Comparison of ENCODE assay signal across 1 cellular context in the genomic region with DNA sequence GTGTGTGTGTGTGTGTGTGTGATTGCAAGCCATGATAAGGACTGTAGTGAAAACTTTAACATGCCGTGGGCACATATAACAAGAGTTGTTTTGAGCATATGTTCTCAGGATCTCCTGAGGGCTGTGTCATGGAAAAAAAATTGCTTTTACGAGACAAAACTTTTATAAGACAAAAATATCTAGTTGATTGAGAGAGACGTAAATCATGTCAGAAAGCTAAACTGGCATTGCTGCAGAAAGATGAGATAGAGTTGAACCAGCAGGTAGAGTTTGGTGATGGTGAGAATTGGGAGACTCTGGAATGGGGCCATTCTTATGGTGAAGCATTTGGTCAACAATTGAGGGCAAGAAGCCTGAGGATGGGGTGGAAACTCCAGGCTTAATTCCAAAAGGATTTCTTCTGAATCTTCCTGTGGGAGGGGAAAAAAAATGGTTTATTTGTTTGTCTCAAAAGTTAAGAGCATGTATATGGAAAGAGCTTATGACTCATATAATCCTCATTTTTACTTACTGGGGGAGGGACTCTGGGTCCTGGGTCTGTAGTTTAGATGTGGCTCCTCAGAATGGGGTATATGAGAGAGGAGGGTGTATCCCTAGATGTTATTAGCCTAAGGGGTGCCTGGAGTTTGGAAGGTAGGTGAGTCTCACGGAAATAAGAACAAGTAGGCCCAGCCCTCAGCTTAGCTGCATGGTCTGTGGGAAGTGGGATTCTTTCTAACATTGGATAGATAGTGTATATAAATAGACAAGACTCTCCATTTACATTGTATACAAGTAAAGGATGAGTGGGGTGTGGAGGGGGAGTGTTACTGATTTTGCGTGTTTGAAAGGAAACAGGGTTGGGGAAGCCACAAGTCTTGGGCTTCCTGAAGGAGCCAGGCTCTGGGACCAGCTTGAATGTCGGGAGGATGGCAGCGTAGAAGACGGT.
TF ChIP-seq lines count a peak whose summit lies in the region.

No MANE protein-coding gene starts in this region.

TF ChIP-seq in WTC11, 78 proteins besides CTCF, POLR2A, EP300 and RAD21 (continued from another document):
- TF ChIP-seq GABPB1 (CRISPR knock-in tag; IDR thresholded peaks at IDR 0.05): no peak
- TF ChIP-seq TEAD4 (CRISPR knock-in tag; IDR thresholded peaks at IDR 0.05): no peak
- no peak for TF ChIP-seq CDX4 (CRISPR knock-in tag; IDR thresholded peaks at IDR 0.05; ENCODE audit: borderline replicate concordance)
- no peak for TF ChIP-seq KAT7 (CRISPR knock-in tag; IDR thresholded peaks at IDR 0.05; ENCODE audit: borderline replicate concordance)
- TF ChIP-seq, protein P1, sequence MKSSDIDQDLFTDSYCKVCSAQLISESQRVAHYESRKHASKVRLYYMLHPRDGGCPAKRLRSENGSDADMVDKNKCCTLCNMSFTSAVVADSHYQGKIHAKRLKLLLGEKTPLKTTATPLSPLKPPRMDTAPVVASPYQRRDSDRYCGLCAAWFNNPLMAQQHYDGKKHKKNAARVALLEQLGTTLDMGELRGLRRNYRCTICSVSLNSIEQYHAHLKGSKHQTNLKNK (CRISPR knock-in tag; IDR thresholded peaks at IDR 0.05): no peak
- no peak for TF ChIP-seq ZNF671 (CRISPR knock-in tag; IDR thresholded peaks at IDR 0.05)
- TF ChIP-seq ZNF232 (CRISPR knock-in tag; IDR thresholded peaks at IDR 0.05): no peak
- no peak for TF ChIP-seq ESRRA (CRISPR knock-in tag; IDR thresholded peaks at IDR 0.05; ENCODE audit: borderline replicate concordance)
- no peak for TF ChIP-seq MXD4 (CRISPR knock-in tag; IDR thresholded peaks at IDR 0.05; ENCODE audit: borderline replicate concordance)
- no peak for TF ChIP-seq ZSCAN18 (CRISPR knock-in tag; IDR thresholded peaks at IDR 0.05)
- no peak for TF ChIP-seq GRHL2 (CRISPR knock-in tag; IDR thresholded peaks at IDR 0.05; ENCODE audit: insufficient replicate concordance, severe bottlenecking)
- no peak for TF ChIP-seq ZNF416 (CRISPR knock-in tag; IDR thresholded peaks at IDR 0.05)
- no peak for TF ChIP-seq ZNF317 (CRISPR knock-in tag; IDR thresholded peaks at IDR 0.05; ENCODE audit: borderline replicate concordance, low read depth)
- TF ChIP-seq CREM (CRISPR knock-in tag; IDR thresholded peaks at IDR 0.05): no peak
